ENCODE assay signal across 10 cellular contexts in the genomic region with DNA sequence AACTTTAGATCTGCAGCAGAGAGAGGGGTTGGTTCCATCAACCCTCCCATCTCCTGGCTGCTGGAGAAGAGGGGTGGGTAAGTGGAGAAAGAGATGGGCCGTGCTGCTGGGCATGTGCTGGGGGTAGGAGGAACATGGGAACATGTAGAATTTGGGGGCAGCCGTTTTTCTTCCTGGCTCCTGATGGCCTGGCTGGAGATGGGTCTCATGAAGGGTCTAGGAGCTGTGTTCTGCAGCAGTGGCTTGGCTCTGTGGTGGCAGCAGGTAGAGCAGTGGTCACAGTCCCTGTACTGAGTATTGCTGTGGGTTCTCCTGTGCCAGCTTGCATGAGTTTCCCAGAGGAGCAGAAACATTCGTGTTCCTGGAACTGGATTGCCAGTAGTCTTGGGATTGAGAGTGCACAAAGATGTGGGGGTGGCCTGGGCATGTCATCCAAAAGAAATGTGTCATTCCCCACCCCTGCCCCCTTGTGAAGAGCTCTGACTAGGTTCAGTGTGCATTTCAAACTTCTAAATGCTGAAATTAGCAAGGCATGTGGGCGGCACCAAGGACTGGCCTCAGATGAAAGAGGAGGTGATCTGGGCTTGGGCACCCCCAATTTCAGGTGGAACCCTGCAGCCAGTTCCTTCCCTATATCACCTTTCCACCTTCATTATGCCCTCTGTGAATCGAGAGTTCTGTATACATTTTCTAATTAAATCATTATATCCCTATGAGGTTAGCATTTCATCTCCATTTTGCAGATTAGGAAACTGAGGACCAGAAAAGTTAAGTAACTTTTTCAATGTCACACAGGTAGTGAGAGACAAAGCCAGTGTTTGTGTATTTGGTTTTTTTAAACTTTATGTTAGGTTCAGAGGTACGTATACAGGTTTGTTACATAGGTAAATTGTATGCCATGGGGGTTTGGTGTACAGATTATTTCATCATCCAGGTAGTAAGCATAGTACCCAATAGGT. TPM values are rescaled to one million over a fixed set of nuclear protein-coding genes. Genes with fewer than 3 reads are reported as not detected.
A peak's percentile ranks its signal among the peaks of the same experiment; 100 is the strongest.
DNase-seq lines count a peak whose midpoint lies in the region; ATAC-seq and TF ChIP-seq lines count a peak whose summit lies in the region.
"Had no signal": no experiment of that assay in that cellular context is flagged by ENCODE, and none has a peak within 500 bp of the region (broad histone marks: within the 10 kb centered on the region; RNA-seq: fewer than 3 reads in every experiment).

No MANE protein-coding gene starts in this region.

- no peak overlapping the region for H3K9ac ChIP-seq in SK-N-MC (ENCODE audit: insufficient read length)

- H3K27ac ChIP-seq in SK-N-MC, result no peak overlapping the region

- peak; percentile 56 for DNase-seq in Caki2 (ENCODE audit: low read depth)
- no peak for DNase-seq in SK-N-MC (ENCODE audit: low read depth, low spot score)
- peak; percentile 79 to 84 for DNase-seq in foreskin fibroblast
- peak; percentile 75 for DNase-seq in renal cortical epithelial cell (ENCODE audit: low read depth)
- DNase-seq in stimulated activated naive CD4-positive, alpha-beta T cell (lab: John Stamatoyannopoulos, UW), result no peak
- DNase-seq in activated T-cell treated with anti-CD3 and anti-CD28 coated beads, Interleukin-2, amount 50 U/mL, for 72 hours, result no peak
- DNase-seq: activated CD8-positive, alpha-beta memory T cell treated with anti-CD3 and anti-CD28 coated beads for 24 hours; NCI-H2081 treated with DMSO at 0.1 percent for 48 hours had no signal

- in situ Hi-C loops in Caki2 (cut with HindIII; ENCODE audit: low pct_unique_long_range_greater_than_20kb, low sequenced_read_pairs), result no loop called here

- peaks cover 43% of the 10 kb centered on the region for H3K27me3 Mint-ChIP-seq in activated T-cell treated with anti-CD3 and anti-CD28 coated beads, Interleukin-2, amount 50 U/mL, for 72 hours (ENCODE audit: low read depth)

- no peaks in the 10 kb centered on the region for H3K36me3 ChIP-seq in SK-N-MC (ENCODE audit: insufficient read depth, low read length)

- peak overlapping the region; percentile 84 for H3K4me3 ChIP-seq in SK-N-MC
- peak overlapping the region; percentile 57 to 94 for H3K4me3 ChIP-seq in foreskin fibroblast (ENCODE audit: low read depth in 1 of 2, low read length in 2 of 2)

- peak overlapping the region in 1 of 2 donors; percentile 88 for H3K4me3 Mint-ChIP-seq in activated T-cell treated with anti-CD3 and anti-CD28 coated beads, Interleukin-2, amount 50 U/mL, for 72 hours

- no peaks in the 10 kb centered on the region for H3K9me3 Mint-ChIP-seq in activated T-cell treated with anti-CD3 and anti-CD28 coated beads, Interleukin-2, amount 50 U/mL, for 72 hours

- no peak overlapping the region for H3K27ac Mint-ChIP-seq in activated T-cell treated with anti-CD3 and anti-CD28 coated beads, Interleukin-2, amount 50 U/mL, for 72 hours

- H3K9me3 ChIP-seq in SK-N-MC (ENCODE audit: low read depth, low read length), result no peaks in the 10 kb centered on the region

- ATAC-seq in GM19328 (IDR thresholded peaks at IDR 0.05; ENCODE audit: unreplicated experiment) (no peak), GM18502 (IDR thresholded peaks at IDR 0.05; ENCODE audit: poor library complexity, unreplicated experiment) (no peak)
- ATAC-seq in activated T-cell treated with anti-CD3 and anti-CD28 coated beads, Interleukin-2, amount 50 U/mL, for 72 hours (replicated peaks in 1 of 2), result no peak

- peaks cover 19% of the 10 kb centered on the region for H3K4me1 Mint-ChIP-seq in activated T-cell treated with anti-CD3 and anti-CD28 coated beads, Interleukin-2, amount 50 U/mL, for 72 hours (ENCODE audit: low read depth)

- no peak for TF ChIP-seq CTCF in foreskin fibroblast (IDR thresholded peaks at IDR 0.05; ENCODE audit: low read depth, low read length)

- H3K36me3 Mint-ChIP-seq in activated T-cell treated with anti-CD3 and anti-CD28 coated beads, Interleukin-2, amount 50 U/mL, for 72 hours (ENCODE audit: insufficient read depth in 2 of 2), result peaks cover 0 to 2% of the 10 kb centered on the region in 2 donors

RNA-seq across cellular contexts. Expression of a gene that starts 2.1 kb away (rescaled TPM):
- 45.2 and 49.3 TPM in 2 replicates for total RNA-seq in Caki2 (2014; rRNA removed; shearing (Covaris generic); ENCODE audit: low replicate concordance)
- total RNA-seq in renal cortical epithelial cell, result 32.3 and 69.4 TPM in 2 replicates
- under 1 TPM; 0.16 to 0.38 TPM for total RNA-seq in activated T-cell treated with anti-CD3 and anti-CD28 coated beads, Interleukin-2, amount 50 U/mL, for 72 hours

Comparison
In these comparisons a context has a peak if more than half of its experiments do, and no peak if none do; other contexts are left out.
1. DNase-seq: peak in Caki2 (single experiment), foreskin fibroblast (2 of 2) and renal cortical epithelial cell (single experiment); none in SK-N-MC (single experiment), stimulated activated naive CD4-positive, alpha-beta T cell (0 of 6) and activated T-cell treated with anti-CD3 and anti-CD28 coated beads, Interleukin-2, amount 50 U/mL, for 72 hours (0 of 2).
2. RNA of a gene that starts 2.1 kb away (total RNA-seq): 32.3 to 69.4 TPM in renal cortical epithelial cell and 45.2 to 49.3 TPM in Caki2; 0.16 to 0.38 TPM in activated T-cell treated with anti-CD3 and anti-CD28 coated beads, Interleukin-2, amount 50 U/mL, for 72 hours; every median in the first group is over 10 times any median in the second.